In genomic region chr18:35478520-35479435, GRCh38 we compare ENCODE assay signal across 1 cellular context.
TF ChIP-seq lines count a peak whose summit lies in the region.

No MANE protein-coding gene starts in this region.

TF ChIP-seq in GM12878, 131 proteins besides CTCF, POLR2A, EP300 and RAD21 (continued from another document):
- TF ChIP-seq, protein P1, sequence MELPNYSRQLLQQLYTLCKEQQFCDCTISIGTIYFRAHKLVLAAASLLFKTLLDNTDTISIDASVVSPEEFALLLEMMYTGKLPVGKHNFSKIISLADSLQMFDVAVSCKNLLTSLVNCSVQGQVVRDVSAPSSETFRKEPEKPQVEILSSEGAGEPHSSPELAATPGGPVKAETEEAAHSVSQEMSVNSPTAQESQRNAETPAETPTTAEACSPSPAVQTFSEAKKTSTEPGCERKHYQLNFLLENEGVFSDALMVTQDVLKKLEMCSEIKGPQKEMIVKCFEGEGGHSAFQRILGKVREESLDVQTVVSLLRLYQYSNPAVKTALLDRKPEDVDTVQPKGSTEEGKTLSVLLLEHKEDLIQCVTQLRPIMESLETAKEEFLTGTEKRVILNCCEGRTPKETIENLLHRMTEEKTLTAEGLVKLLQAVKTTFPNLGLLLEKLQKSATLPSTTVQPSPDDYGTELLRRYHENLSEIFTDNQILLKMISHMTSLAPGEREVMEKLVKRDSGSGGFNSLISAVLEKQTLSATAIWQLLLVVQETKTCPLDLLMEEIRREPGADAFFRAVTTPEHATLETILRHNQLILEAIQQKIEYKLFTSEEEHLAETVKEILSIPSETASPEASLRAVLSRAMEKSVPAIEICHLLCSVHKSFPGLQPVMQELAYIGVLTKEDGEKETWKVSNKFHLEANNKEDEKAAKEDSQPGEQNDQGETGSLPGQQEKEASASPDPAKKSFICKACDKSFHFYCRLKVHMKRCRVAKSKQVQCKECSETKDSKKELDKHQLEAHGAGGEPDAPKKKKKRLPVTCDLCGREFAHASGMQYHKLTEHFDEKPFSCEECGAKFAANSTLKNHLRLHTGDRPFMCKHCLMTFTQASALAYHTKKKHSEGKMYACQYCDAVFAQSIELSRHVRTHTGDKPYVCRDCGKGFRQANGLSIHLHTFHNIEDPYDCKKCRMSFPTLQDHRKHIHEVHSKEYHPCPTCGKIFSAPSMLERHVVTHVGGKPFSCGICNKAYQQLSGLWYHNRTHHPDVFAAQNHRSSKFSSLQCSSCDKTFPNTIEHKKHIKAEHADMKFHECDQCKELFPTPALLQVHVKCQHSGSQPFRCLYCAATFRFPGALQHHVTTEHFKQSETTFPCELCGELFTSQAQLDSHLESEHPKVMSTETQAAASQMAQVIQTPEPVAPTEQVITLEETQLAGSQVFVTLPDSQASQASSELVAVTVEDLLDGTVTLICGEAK (IDR thresholded peaks at IDR 0.05; ENCODE audit: borderline replicate concordance) = no peak
